Comparison of ENCODE assay signal across 15 cellular contexts in the genomic region with DNA sequence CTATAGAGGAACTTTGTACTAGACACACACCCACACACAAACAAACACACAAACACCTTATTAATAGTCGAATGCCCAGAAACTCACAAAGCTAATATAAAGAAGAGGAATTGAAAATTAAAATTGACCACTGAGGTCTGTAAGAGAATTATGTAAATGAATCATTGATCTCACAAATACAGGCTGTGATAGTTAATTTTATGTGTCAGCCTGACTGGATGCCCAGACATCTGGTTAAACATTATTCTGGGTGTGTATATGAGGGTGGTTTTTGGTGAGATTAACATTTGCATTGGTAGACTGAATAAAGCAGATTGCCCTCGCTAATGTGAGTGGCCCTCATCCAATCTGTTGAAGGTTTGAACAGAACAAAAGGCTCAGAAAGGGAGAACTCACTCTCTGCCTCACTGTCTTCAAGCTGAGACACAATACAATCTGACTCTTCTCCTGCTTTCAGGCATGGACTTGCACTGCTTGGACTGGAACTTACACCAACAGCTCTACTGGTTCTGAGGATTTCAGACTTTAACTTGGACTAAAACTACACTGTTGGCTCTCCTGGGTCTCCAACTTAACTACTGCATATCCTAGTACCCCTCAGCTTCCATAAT.
DNase-seq lines count a peak whose midpoint lies in the region; ATAC-seq and TF ChIP-seq lines count a peak whose summit lies in the region.
"Had no signal": no experiment of that assay in that cellular context is flagged by ENCODE, and none has a peak within 500 bp of the region (broad histone marks: within the 10 kb centered on the region; RNA-seq: fewer than 3 reads in every experiment).

No MANE protein-coding gene starts in this region.

- no peak overlapping the region for H3K4me3 Mint-ChIP-seq in nephron
- H3K4me3 Mint-ChIP-seq: effector memory CD8-positive, alpha-beta T cell; GM23338 had no signal

- DNase-seq in SKM-1 treated with dmso at 0.1 percent for 144 hours (lab: John Stamatoyannopoulos, UW; ENCODE audit: unreplicated experiment) (no peak), NCI-H446 (lab: John Stamatoyannopoulos, UW) (no peak)
- DNase-seq: activated naive CD4-positive, alpha-beta T cell; BE2C; brain microvascular endothelial cell; effector memory CD8-positive, alpha-beta T cell; stimulated activated naive CD4-positive, alpha-beta T cell treated with Interleukin-2 at 50 U/mL for 16 hours; WERI-Rb-1 had no signal

- peak; percentile 70 for ATAC-seq in GM18870 (IDR thresholded peaks at IDR 0.05; ENCODE audit: unreplicated experiment)
- ATAC-seq in GM21786 (IDR thresholded peaks at IDR 0.05; ENCODE audit: unreplicated experiment) = peak; percentile 63
- ATAC-seq in HG03432 (IDR thresholded peaks at IDR 0.05; ENCODE audit: unreplicated experiment) = peak; percentile 68
- ATAC-seq in GM21447 (IDR thresholded peaks at IDR 0.05; ENCODE audit: unreplicated experiment) = no peak
- ATAC-seq: effector memory CD8-positive, alpha-beta T cell; GM23338; HepG2 had no signal

- H3K4me1 Mint-ChIP-seq in nephron = no peaks in the 10 kb centered on the region
- H3K4me1 Mint-ChIP-seq: GM23338 had no signal

- no peak for TF ChIP-seq CTCF in nephron (IDR thresholded peaks at IDR 0.05; ENCODE audit: unreplicated experiment in 3 of 3)

- no peaks in the 10 kb centered on the region for H3K9me3 Mint-ChIP-seq in nephron
- H3K9me3 Mint-ChIP-seq: effector memory CD8-positive, alpha-beta T cell; GM23338 had no signal

- no peaks in the 10 kb centered on the region for H3K27me3 Mint-ChIP-seq in nephron (ENCODE audit: low read depth)
- H3K27me3 Mint-ChIP-seq: effector memory CD8-positive, alpha-beta T cell had no signal

- H3K27ac Mint-ChIP-seq in nephron = peak overlapping the region in 2 of 3 experiments; percentile 62 to 72
- H3K27ac Mint-ChIP-seq: effector memory CD8-positive, alpha-beta T cell; GM23338 had no signal

- H3K36me3 Mint-ChIP-seq in nephron (ENCODE audit: low read depth) = no peaks in the 10 kb centered on the region
